15 cellular contexts compared by ENCODE assay signal in the genomic region with DNA sequence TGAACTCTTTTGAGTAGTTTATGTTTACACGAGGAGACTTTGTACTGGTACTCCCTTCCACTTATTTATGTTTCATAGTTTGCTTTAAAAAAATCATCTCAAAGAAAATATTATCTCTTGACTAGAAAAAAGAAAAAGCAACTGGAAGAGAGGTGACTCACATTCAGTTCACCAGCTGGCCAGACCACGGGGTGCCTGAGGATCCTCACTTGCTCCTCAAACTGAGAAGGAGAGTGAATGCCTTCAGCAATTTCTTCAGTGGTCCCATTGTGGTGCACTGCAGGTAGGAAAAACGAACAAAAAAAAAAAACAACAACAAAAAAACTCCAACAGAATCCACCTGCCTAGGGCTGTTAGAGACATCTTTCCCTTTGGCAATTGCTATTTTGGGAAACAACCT.
DNase-seq lines count a peak whose midpoint lies in the region; ATAC-seq, FAIRE-seq and TF ChIP-seq lines count a peak whose summit lies in the region.
"Had no signal": no experiment of that assay in that cellular context is flagged by ENCODE, and none has a peak within 500 bp of the region (broad histone marks: within the 10 kb centered on the region; RNA-seq: fewer than 3 reads in every experiment).

No MANE protein-coding gene starts in this region.

- DNase-seq in activated T-cell treated with anti-CD3 and anti-CD28 coated beads, Interleukin-2, amount 50 U/mL, for 72 hours, result no peak
- no peak for DNase-seq in activated T-cell treated with anti-CD3 and anti-CD28 coated beads, Interleukin-2, amount 50 U/mL, for 4 hours
- DNase-seq in H54 (ENCODE audit: insufficient read length, low spot score), result no peak
- peak; percentile 24 for DNase-seq in adipocyte (ENCODE audit: low read depth)
- DNase-seq in naive thymus-derived CD4-positive, alpha-beta T cell, result no peak
- no peak for DNase-seq in GOT3 (lab: John Stamatoyannopoulos, UW)
- no peak for DNase-seq in kidney glomerular epithelial cell (lab: John Stamatoyannopoulos, UW)
- no peak for DNase-seq in MV-4-11 (lab: John Stamatoyannopoulos, UW)
- DNase-seq: activated CD8-positive, alpha-beta memory T cell treated with anti-CD3 and anti-CD28 coated beads, Interleukin-2, amount 50 U/mL, for 48 hours; dorsolateral prefrontal cortex; MM.1S; NCI-H2171; occipital lobe; spleen had no signal

- peaks cover 6 to 7% of the 10 kb centered on the region in 2 donors for H3K9me3 Mint-ChIP-seq in activated T-cell treated with anti-CD3 and anti-CD28 coated beads, Interleukin-2, amount 50 U/mL, for 72 hours
- H3K9me3 Mint-ChIP-seq in activated T-cell treated with anti-CD3 and anti-CD28 coated beads, Interleukin-2, amount 50 U/mL, for 4 hours, result no peaks in the 10 kb centered on the region
- H3K9me3 Mint-ChIP-seq in naive thymus-derived CD4-positive, alpha-beta T cell, result peaks cover 0 to 10% (median 0%) of the 10 kb centered on the region in 11 donors

- H3K4me3 ChIP-seq in adipocyte (ENCODE audit: low read length), result no peak overlapping the region
- no peak overlapping the region for H3K4me3 ChIP-seq in naive thymus-derived CD4-positive, alpha-beta T cell (ENCODE audit: low read length)
- H3K4me3 ChIP-seq: dorsolateral prefrontal cortex, SK-N-MC, spleen had no signal

- no peaks in the 10 kb centered on the region for H3K4me1 ChIP-seq in adipocyte (ENCODE audit: control insufficient read depth, insufficient read depth, low read length)
- H3K4me1 ChIP-seq in naive thymus-derived CD4-positive, alpha-beta T cell (ENCODE audit: control insufficient read depth in 2 of 2, insufficient read depth in 2 of 2, low read length in 2 of 2), result peaks cover 6 to 10% of the 10 kb centered on the region in 2 donors

- peak; percentile 6 for FAIRE-seq in H54 (lab: Jason Lieb, UNC)

- peak overlapping the region; percentile 68 for H3K27ac Mint-ChIP-seq in activated T-cell treated with anti-CD3 and anti-CD28 coated beads, Interleukin-2, amount 50 U/mL, for 72 hours
- H3K27ac Mint-ChIP-seq in naive thymus-derived CD4-positive, alpha-beta T cell, result peak overlapping the region in 8 of 9 donors; percentile 39 to 82 (median 74)

- CTCF ChIA-PET in naive thymus-derived CD4-positive, alpha-beta T cell (lab: Charles Lee), result no interaction called here

- POLR2A ChIA-PET in naive thymus-derived CD4-positive, alpha-beta T cell (lab: Charles Lee), result no interaction called here

- intact Hi-C loops in naive thymus-derived CD4-positive, alpha-beta T cell (cut with micrococcal nuclease), result loop anchor here in 1 of 2 donors (1.0 kb wide), 1 partner anchor 10 kb away; no protein-coding TSS in a partner anchor

- peaks cover 55% of the 10 kb centered on the region for H3K4me1 Mint-ChIP-seq in activated T-cell treated with anti-CD3 and anti-CD28 coated beads, Interleukin-2, amount 50 U/mL, for 72 hours (ENCODE audit: low read depth)
- peaks cover 52% of the 10 kb centered on the region for H3K4me1 Mint-ChIP-seq in activated T-cell treated with anti-CD3 and anti-CD28 coated beads, Interleukin-2, amount 50 U/mL, for 4 hours (ENCODE audit: low read depth)
- H3K4me1 Mint-ChIP-seq in naive thymus-derived CD4-positive, alpha-beta T cell, result peaks cover 29 to 65% (median 56%) of the 10 kb centered on the region in 7 donors

- H3K27me3 ChIP-seq in adipocyte (replicated peaks; ENCODE audit: control insufficient read depth, insufficient read depth, low read length), result no peaks in the 10 kb centered on the region
- H3K27me3 ChIP-seq in naive thymus-derived CD4-positive, alpha-beta T cell (ENCODE audit: control insufficient read depth in 2 of 2, insufficient read depth in 2 of 2, low read length in 2 of 2), result no peaks in the 10 kb centered on the region
- H3K27me3 ChIP-seq: dorsolateral prefrontal cortex, spleen had no signal

- TF ChIP-seq POLR2A in H54 (IDR thresholded peaks at IDR 0.05; ENCODE audit: low read depth, low read length), result no peak

- no peak for ATAC-seq in activated T-cell treated with anti-CD3 and anti-CD28 coated beads, Interleukin-2, amount 50 U/mL, for 72 hours (replicated peaks in 1 of 2)
- no peak for ATAC-seq in activated T-cell treated with anti-CD3 and anti-CD28 coated beads, Interleukin-2, amount 50 U/mL, for 4 hours
- ATAC-seq in naive thymus-derived CD4-positive, alpha-beta T cell, result no peak

- no peaks in the 10 kb centered on the region for H3K27me3 Mint-ChIP-seq in activated T-cell treated with anti-CD3 and anti-CD28 coated beads, Interleukin-2, amount 50 U/mL, for 72 hours (ENCODE audit: low read depth)
- no peaks in the 10 kb centered on the region for H3K27me3 Mint-ChIP-seq in activated T-cell treated with anti-CD3 and anti-CD28 coated beads, Interleukin-2, amount 50 U/mL, for 4 hours (ENCODE audit: low read depth)
- no peaks in the 10 kb centered on the region for H3K27me3 Mint-ChIP-seq in naive thymus-derived CD4-positive, alpha-beta T cell

- no peak overlapping the region for H3K4me3 Mint-ChIP-seq in activated T-cell treated with anti-CD3 and anti-CD28 coated beads, Interleukin-2, amount 50 U/mL, for 72 hours
- no peak overlapping the region for H3K4me3 Mint-ChIP-seq in activated T-cell treated with anti-CD3 and anti-CD28 coated beads, Interleukin-2, amount 50 U/mL, for 4 hours
- H3K4me3 Mint-ChIP-seq in naive thymus-derived CD4-positive, alpha-beta T cell, result no peak overlapping the region

- no peaks in the 10 kb centered on the region for H3K36me3 ChIP-seq in adipocyte (ENCODE audit: control insufficient read depth, insufficient read depth, low read length, severe bottlenecking)
- peaks cover 44 to 83% (median 77%) of the 10 kb centered on the region in 3 experiments for H3K36me3 ChIP-seq in naive thymus-derived CD4-positive, alpha-beta T cell (ENCODE audit: control insufficient read depth in 2 of 3, insufficient read depth in 3 of 3, low read length in 3 of 3)

- H3K36me3 Mint-ChIP-seq in activated T-cell treated with anti-CD3 and anti-CD28 coated beads, Interleukin-2, amount 50 U/mL, for 72 hours (ENCODE audit: insufficient read depth in 2 of 2), result peaks cover 24 to 54% of the 10 kb centered on the region in 2 donors
- H3K36me3 Mint-ChIP-seq in activated T-cell treated with anti-CD3 and anti-CD28 coated beads, Interleukin-2, amount 50 U/mL, for 4 hours (ENCODE audit: insufficient read depth), result peaks cover 54% of the 10 kb centered on the region
- peaks cover 29 to 59% (median 53%) of the 10 kb centered on the region in 5 donors for H3K36me3 Mint-ChIP-seq in naive thymus-derived CD4-positive, alpha-beta T cell

- no peaks in the 10 kb centered on the region for H3K9me3 ChIP-seq in adipocyte (ENCODE audit: control insufficient read depth, low read length)
- no peaks in the 10 kb centered on the region for H3K9me3 ChIP-seq in naive thymus-derived CD4-positive, alpha-beta T cell (ENCODE audit: control insufficient read depth in 2 of 3, low read length in 3 of 3)
- H3K9me3 ChIP-seq: spleen had no signal

- H3K9ac ChIP-seq in adipocyte (ENCODE audit: low read length), result no peak overlapping the region

- no peak overlapping the region for H3K27ac ChIP-seq in naive thymus-derived CD4-positive, alpha-beta T cell (ENCODE audit: low read depth, low read length)
- H3K27ac ChIP-seq: dorsolateral prefrontal cortex, SK-N-MC, spleen had no signal
